Comparison of ENCODE assay signal across 3 cellular contexts in the genomic region with DNA sequence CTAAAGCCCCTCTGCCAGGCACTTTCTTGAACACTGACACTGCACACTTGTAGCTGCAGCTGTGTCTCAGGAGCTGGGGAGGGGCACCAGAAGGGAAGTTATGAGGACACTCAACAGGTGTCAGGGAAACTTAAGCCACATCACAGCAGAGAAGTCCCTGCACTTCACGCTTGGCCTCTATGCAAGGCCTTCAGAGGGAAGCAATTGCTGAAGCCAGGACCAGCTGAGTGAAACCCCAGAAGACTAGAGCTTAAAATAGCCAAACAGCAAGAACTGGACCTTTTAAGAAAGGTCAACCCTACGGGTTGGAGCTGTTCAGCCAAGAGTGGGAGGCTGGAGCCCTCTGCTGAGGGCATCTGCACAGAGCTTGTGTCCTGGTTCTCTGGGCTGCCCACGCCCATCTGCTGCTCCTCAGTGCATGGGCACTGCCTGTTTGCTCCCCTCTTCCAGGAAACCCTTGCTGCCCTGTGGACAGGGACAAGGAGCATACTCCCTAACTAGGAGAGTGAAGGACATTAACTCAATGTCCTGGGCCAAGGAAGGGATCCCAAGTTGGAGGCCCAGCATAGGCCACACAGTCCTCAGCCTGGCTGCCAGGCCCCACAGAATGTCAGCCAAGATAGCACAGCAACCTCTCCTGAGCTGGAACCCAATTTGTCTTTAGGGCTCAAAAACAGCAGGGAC.
TF ChIP-seq lines count a peak whose summit lies in the region.

No MANE protein-coding gene starts in this region.

TF ChIP-seq in SK-N-SH, 30 proteins besides CTCF, POLR2A, EP300 and RAD21:
- 0 out of 2 replicates have a peak, but pooled peaks have one; percentile 18 for TF ChIP-seq POLR2AphosphoS5 (IDR thresholded peaks at IDR 0.05; ENCODE audit: low read depth, low read length)
- TF ChIP-seq RFX5 (IDR thresholded peaks at IDR 0.05; ENCODE audit: low read length), result no peak
TF ChIP-seq in SK-N-SH: peak in this region for 1.

TF ChIP-seq in SK-N-SH treated with all-trans-retinoic acid at 6 μM for 48 hours, 23 proteins besides CTCF, POLR2A, EP300 and RAD21:
- no peak for TF ChIP-seq PPARA (CRISPR knock-in tag; IDR thresholded peaks at IDR 0.05; ENCODE audit: borderline replicate concordance)
- TF ChIP-seq ZFP30 (CRISPR knock-in tag; IDR thresholded peaks at IDR 0.05), result no peak
- no peak for TF ChIP-seq RARB (CRISPR knock-in tag; IDR thresholded peaks at IDR 0.05)
- TF ChIP-seq BACH2 (CRISPR knock-in tag; IDR thresholded peaks at IDR 0.05; ENCODE audit: borderline replicate concordance), result no peak
- TF ChIP-seq GLIS3 (CRISPR knock-in tag; IDR thresholded peaks at IDR 0.05), result no peak
- no peak for TF ChIP-seq ESRRG (CRISPR knock-in tag; IDR thresholded peaks at IDR 0.05)
- TF ChIP-seq ARNTL (CRISPR knock-in tag; IDR thresholded peaks at IDR 0.05; ENCODE audit: borderline replicate concordance, low read depth), result no peak
- no peak for TF ChIP-seq PATZ1 (CRISPR knock-in tag; IDR thresholded peaks at IDR 0.05; ENCODE audit: borderline replicate concordance)
- TF ChIP-seq ZNF8 (CRISPR knock-in tag; IDR thresholded peaks at IDR 0.05), result no peak

TF ChIP-seq in H1, 55 proteins besides CTCF, POLR2A, EP300 and RAD21:
- TF ChIP-seq CHD1 (IDR thresholded peaks at IDR 0.05; ENCODE audit: low read depth, low read length) (no peak), YY1 (IDR thresholded peaks at IDR 0.05; ENCODE audit: low read depth, low read length) (no peak)
